Comparison of ENCODE assay signal across 23 cellular contexts in the genomic region with DNA sequence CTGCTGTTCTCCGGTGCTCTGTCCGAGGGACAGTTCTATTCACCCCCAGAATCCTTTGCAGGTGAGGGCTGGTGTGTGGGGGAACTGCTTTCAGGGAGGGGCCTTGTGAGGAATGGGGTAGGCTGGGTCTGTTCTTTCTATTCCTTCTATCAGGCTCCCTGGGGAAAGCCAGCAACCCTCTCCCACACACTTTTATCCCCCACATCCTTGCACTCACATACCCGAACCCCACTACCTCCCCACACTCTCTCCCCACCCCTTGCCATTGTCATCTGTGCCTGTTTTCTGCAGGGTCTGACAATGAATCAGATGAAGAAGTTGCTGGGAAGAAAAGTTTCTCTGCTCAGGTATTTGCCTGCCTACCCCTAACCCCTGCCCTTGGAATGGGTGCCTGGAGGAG. TPM values are rescaled to one million over a fixed set of nuclear protein-coding genes. Genes with fewer than 3 reads are reported as not detected.
DNase-seq lines count a peak whose midpoint lies in the region; ATAC-seq and TF ChIP-seq lines count a peak whose summit lies in the region.
"Had no signal": no experiment of that assay in that cellular context is flagged by ENCODE, and none has a peak within 500 bp of the region (broad histone marks: within the 10 kb centered on the region; RNA-seq: fewer than 3 reads in every experiment).

No MANE protein-coding gene starts in this region.

- H3K27me3 ChIP-seq in parathyroid adenoma (ENCODE audit: control insufficient read depth, insufficient read depth, low read length) (no peaks in the 10 kb centered on the region), transverse colon (no peaks in the 10 kb centered on the region)
- H3K27me3 ChIP-seq: BE2C had no signal

- H2AFZ ChIP-seq in parathyroid adenoma, result no peak overlapping the region

- WGBS in transverse colon (ENCODE audit: low coverage in 1 of 2), 2 donors, result 92% methylated on average over 3 of the region's 3 CpGs; no CpG with 5 or more reads in 1 of the 2 donors

- H3K4me2 ChIP-seq in parathyroid adenoma (ENCODE audit: low read length), result no peak overlapping the region

- H3K27ac ChIP-seq in cingulate gyrus (ENCODE audit: low read depth, low read length) (peak overlapping the region; percentile 83), parathyroid adenoma (peak overlapping the region; percentile 22), transverse colon (peak overlapping the region; percentile 15 to 60 (median 37))

- TF ChIP-seq POLR2A in transverse colon (IDR thresholded peaks at IDR 0.05), result no peak

- TF ChIP-seq CTCF in parathyroid adenoma (IDR thresholded peaks at IDR 0.05) (no peak), transverse colon (IDR thresholded peaks at IDR 0.05) (no peak)

- H3K27me3 Mint-ChIP-seq in activated T-cell treated with anti-CD3 and anti-CD28 coated beads, Interleukin-2, amount 50 U/mL, for 4 hours (ENCODE audit: low read depth), result no peaks in the 10 kb centered on the region
- H3K27me3 Mint-ChIP-seq: activated CD4-positive, alpha-beta T cell treated with anti-CD3 and anti-CD28 coated beads, Interleukin-2, amount 10 ng/mL, durations not matched to agents 24 days and 14 days had no signal

- no peak overlapping the region for H3K4me3 Mint-ChIP-seq in activated T-cell treated with anti-CD3 and anti-CD28 coated beads, Interleukin-2, amount 50 U/mL, for 4 hours
- H3K4me3 Mint-ChIP-seq: activated CD4-positive, alpha-beta T cell treated with anti-CD3 and anti-CD28 coated beads, Interleukin-2, amount 10 ng/mL, durations not matched to agents 24 days and 14 days had no signal

- H3K4me1 Mint-ChIP-seq in activated T-cell treated with anti-CD3 and anti-CD28 coated beads, Interleukin-2, amount 50 U/mL, for 4 hours (ENCODE audit: low read depth), result peaks cover 28% of the 10 kb centered on the region

- peaks cover 5% of the 10 kb centered on the region for H3K79me2 ChIP-seq in parathyroid adenoma

- H3K9ac ChIP-seq in parathyroid adenoma, result no peak overlapping the region

- ATAC-seq in activated naive CD4-positive, alpha-beta T cell treated with anti-CD3 and anti-CD28 coated beads, Interleukin-2, amount 50 U/mL, for 72 hours, result no peak
- ATAC-seq in GM18517 (IDR thresholded peaks at IDR 0.05; ENCODE audit: unreplicated experiment) (no peak), HG02970 (IDR thresholded peaks at IDR 0.05; ENCODE audit: low FRiP score, unreplicated experiment) (no peak)
- ATAC-seq in activated T-cell treated with anti-CD3 and anti-CD28 coated beads, Interleukin-2, amount 50 U/mL, for 4 hours, result no peak
- ATAC-seq: esophagus mucosa had no signal

- H3K4me3 ChIP-seq in parathyroid adenoma (ENCODE audit: low read depth, low read length), result no peak overlapping the region
- no peak overlapping the region for H3K4me3 ChIP-seq in transverse colon

- H3K36me3 ChIP-seq in parathyroid adenoma (ENCODE audit: control insufficient read depth, insufficient read depth, low read length), result no peaks in the 10 kb centered on the region
- H3K36me3 ChIP-seq in transverse colon, result peaks cover 0 to 18% (median 8%) of the 10 kb centered on the region in 4 donors

- no peaks in the 10 kb centered on the region for H3K9me3 ChIP-seq in parathyroid adenoma (ENCODE audit: control insufficient read depth, low read length)
- no peaks in the 10 kb centered on the region for H3K9me3 ChIP-seq in transverse colon
- H3K9me3 ChIP-seq: BE2C had no signal

- peaks cover 0 to 6% of the 10 kb centered on the region in 2 donors for H3K36me3 Mint-ChIP-seq in activated naive CD4-positive, alpha-beta T cell treated with anti-CD3 and anti-CD28 coated beads, Interleukin-2, amount 50 U/mL, for 72 hours
- peaks cover 12% of the 10 kb centered on the region for H3K36me3 Mint-ChIP-seq in activated T-cell treated with anti-CD3 and anti-CD28 coated beads, Interleukin-2, amount 50 U/mL, for 4 hours (ENCODE audit: insufficient read depth)

- H3K9me3 Mint-ChIP-seq in activated naive CD4-positive, alpha-beta T cell treated with anti-CD3 and anti-CD28 coated beads, Interleukin-2, amount 50 U/mL, for 72 hours, result no peaks in the 10 kb centered on the region
- no peaks in the 10 kb centered on the region for H3K9me3 Mint-ChIP-seq in activated T-cell treated with anti-CD3 and anti-CD28 coated beads, Interleukin-2, amount 50 U/mL, for 4 hours
- H3K9me3 Mint-ChIP-seq: activated CD4-positive, alpha-beta T cell treated with anti-CD3 and anti-CD28 coated beads, Interleukin-2, amount 10 ng/mL, durations not matched to agents 24 days and 14 days had no signal

- in situ Hi-C loops in transverse colon (cut with MboI; ENCODE audit: low pct_ligation_motif_present in 1 of 4, low pct_unique_long_range_greater_than_20kb in 1 of 4, low sequenced_read_pairs in 3 of 4), result no loop called here

- H3K27ac Mint-ChIP-seq in activated naive CD4-positive, alpha-beta T cell treated with anti-CD3 and anti-CD28 coated beads, Interleukin-2, amount 50 U/mL, for 72 hours, result peak overlapping the region; percentile 55 to 74
- H3K27ac Mint-ChIP-seq: activated CD4-positive, alpha-beta T cell treated with anti-CD3 and anti-CD28 coated beads, Interleukin-2, amount 10 ng/mL, durations not matched to agents 24 days and 14 days had no signal

- peaks cover 14% of the 10 kb centered on the region for H3K4me1 ChIP-seq in parathyroid adenoma
- peaks cover 16 to 32% (median 22%) of the 10 kb centered on the region in 4 donors for H3K4me1 ChIP-seq in transverse colon
- H3K4me1 ChIP-seq: BE2C had no signal

- intact Hi-C loops in transverse colon (cut with DNase I; ENCODE audit: low total_unique reads), result loop anchor here (10.0 kb wide), 1 partner anchor 74 kb away; no protein-coding TSS in a partner anchor

- no peak for DNase-seq in activated naive CD4-positive, alpha-beta T cell treated with anti-CD3 and anti-CD28 coated beads, Interleukin-2, amount 50 U/mL, for 72 hours (ENCODE audit: low spot score in 2 of 2)
- no peak for DNase-seq in activated naive CD4-positive, alpha-beta T cell treated with Interleukin-2 at 50 U/mL for 16 hours
- no peak for DNase-seq in transverse colon
- no peak for DNase-seq in activated T-cell treated with anti-CD3 and anti-CD28 coated beads, Interleukin-2, amount 50 U/mL, for 4 hours
- DNase-seq: 8988T; activated CD4-positive, alpha-beta T cell treated with anti-CD3 and anti-CD28 coated beads, Interleukin-2, amount 10 ng/mL, durations not matched to agents 24 days and 14 days; activated CD8-positive, alpha-beta memory T cell treated with anti-CD3 and anti-CD28 coated beads, Interleukin-2, amount 50 U/mL, for 4 hours; activated effector memory CD4-positive, alpha-beta T cell treated with Interleukin-2 at 50 U/mL for 16 hours; amniotic stem cell; BE2C; effector CD8-positive, alpha-beta T cell; NCI-H1092 treated with DMSO at 0.1 percent for 48 hours; NCI-H510A; SHP77 treated with DMSO at 0.1 percent for 48 hours had no signal

- TF ChIP-seq EP300 in transverse colon (IDR thresholded peaks at IDR 0.05; ENCODE audit: low read depth), result no peak

RNA-seq across cellular contexts. Expression of gene TCAP, which starts 6.4 kb away (rescaled TPM):
- 1 to 10 TPM; 2.3 to 3.0 TPM for total RNA-seq in activated naive CD4-positive, alpha-beta T cell treated with anti-CD3 and anti-CD28 coated beads, Interleukin-2, amount 50 U/mL, for 72 hours
- 1 to 10 TPM in 1 of 4 donors, under 1 TPM in 1, not detected in 2; 0.64 to 1.9 TPM for total RNA-seq in transverse colon
- total RNA-seq in activated T-cell treated with anti-CD3 and anti-CD28 coated beads, Interleukin-2, amount 50 U/mL, for 4 hours, result 1 to 10 TPM in 2 of 3 donors, under 1 TPM in 1; 0.73 to 1.4 (median 1.4) TPM

RNA-seq across cellular contexts. Expression of gene PNMT, which starts 9.5 kb away (rescaled TPM):
- total RNA-seq in activated naive CD4-positive, alpha-beta T cell treated with anti-CD3 and anti-CD28 coated beads, Interleukin-2, amount 50 U/mL, for 72 hours, result under 1 TPM in 1 of 2 donors, not detected in 1; 0.64 TPM
- total RNA-seq in transverse colon, result 10 to 100 TPM in 1 of 4 donors, 1 to 10 TPM in 2, under 1 TPM in 1; 0.80 to 48.3 (median 1.3) TPM
- total RNA-seq in activated T-cell treated with anti-CD3 and anti-CD28 coated beads, Interleukin-2, amount 50 U/mL, for 4 hours, result not detected
- total RNA-seq: activated CD4-positive, alpha-beta T cell treated with anti-CD3 and anti-CD28 coated beads, Interleukin-2, amount 10 ng/mL, durations not matched to agents 24 days and 14 days; glomerular endothelial cell; osteoblast had no signal

RNA-seq across cellular contexts. Expression of gene STARD3, which starts 21.8 kb away (rescaled TPM):
- 10 to 100 TPM; 62.7 to 80.6 TPM for total RNA-seq in activated naive CD4-positive, alpha-beta T cell treated with anti-CD3 and anti-CD28 coated beads, Interleukin-2, amount 50 U/mL, for 72 hours
- 100 to 1,000 TPM in 1 of 4 donors, 10 to 100 TPM in 3; 63.5 to 193 (median 73.2) TPM for total RNA-seq in transverse colon
- 10 to 100 TPM; 66.0 to 67.1 (median 66.4) TPM for total RNA-seq in activated T-cell treated with anti-CD3 and anti-CD28 coated beads, Interleukin-2, amount 50 U/mL, for 4 hours

RNA-seq across cellular contexts. Expression of gene PGAP3, which starts 29.1 kb away (rescaled TPM):
- total RNA-seq in activated naive CD4-positive, alpha-beta T cell treated with anti-CD3 and anti-CD28 coated beads, Interleukin-2, amount 50 U/mL, for 72 hours, result 10 to 100 TPM in 1 of 2 donors, 1 to 10 TPM in 1; 7.9 to 16.0 TPM
- total RNA-seq in transverse colon, result 10 to 100 TPM; 19.9 to 82.6 (median 46.2) TPM
- total RNA-seq in activated T-cell treated with anti-CD3 and anti-CD28 coated beads, Interleukin-2, amount 50 U/mL, for 4 hours, result 10 to 100 TPM; 14.6 to 16.5 (median 16.3) TPM

RNA-seq across cellular contexts. Expression of gene PPP1R1B, which starts 32.0 kb away (rescaled TPM):
- under 1 TPM in 1 of 2 donors, not detected in 1; 0.16 TPM for total RNA-seq in activated naive CD4-positive, alpha-beta T cell treated with anti-CD3 and anti-CD28 coated beads, Interleukin-2, amount 50 U/mL, for 72 hours
- total RNA-seq in transverse colon, result 100 to 1,000 TPM; 125 to 509 (median 223) TPM
- under 1 TPM in 1 of 3 donors, not detected in 2; 0.18 TPM for total RNA-seq in activated T-cell treated with anti-CD3 and anti-CD28 coated beads, Interleukin-2, amount 50 U/mL, for 4 hours
- total RNA-seq: activated CD4-positive, alpha-beta T cell treated with anti-CD3 and anti-CD28 coated beads, Interleukin-2, amount 10 ng/mL, durations not matched to agents 24 days and 14 days; glomerular endothelial cell; LHCN-M2; myocyte; osteoblast had no signal

Comparison
In these comparisons a context has a peak if more than half of its experiments do, and no peak if none do; other contexts are left out.
1. H3K27ac ChIP-seq: peak in every context shown above with its lines; median percentile 83 in cingulate gyrus; 37 in transverse colon; 22 in parathyroid adenoma.